Comparison of ENCODE assay signal across 21 cellular contexts in genomic region chr12:25988505-25988904, GRCh38. TPM values are rescaled to one million over a fixed set of nuclear protein-coding genes. Genes with fewer than 3 reads are reported as not detected.
DNase-seq lines count a peak whose midpoint lies in the region; ATAC-seq, FAIRE-seq and TF ChIP-seq lines count a peak whose summit lies in the region.
"Had no signal": no experiment of that assay in that cellular context is flagged by ENCODE, and none has a peak within 500 bp of the region (broad histone marks: within the 10 kb centered on the region; RNA-seq: fewer than 3 reads in every experiment).

No MANE protein-coding gene starts in this region.

- H3K27ac ChIP-seq in WERI-Rb-1 (peak overlapping the region; percentile 64), endothelial cell of umbilical vein (ENCODE audit: insufficient read depth, low read depth, low read length) (peak overlapping the region; percentile 53), mesodermal cell (ENCODE audit: low read depth, low read length, severe bottlenecking) (peak overlapping the region; percentile 33), rectal smooth muscle tissue (ENCODE audit: low read depth, low read length) (peak overlapping the region; percentile 31), tibial artery (no peak overlapping the region)
- H3K27ac ChIP-seq: C4-2B had no signal

- peak; percentile 77 for FAIRE-seq in endothelial cell of umbilical vein (lab: Jason Lieb, UNC)
- FAIRE-seq: A204.1, G401.6, GM12891, HepG2, HTR-8/SVneo had no signal

- H2AFZ ChIP-seq in endothelial cell of umbilical vein (ENCODE audit: low read depth, low read length) = no peak overlapping the region

- dilution Hi-C loops in endothelial cell of umbilical vein (cut with MboI; ENCODE audit: extremely low pct_ligation_motif_present, low sequenced_read_pairs) = no loop called here

- H3K27me3 ChIP-seq in WERI-Rb-1 (ENCODE audit: insufficient read depth, low read depth, severe bottlenecking) (no peaks in the 10 kb centered on the region), endothelial cell of umbilical vein (ENCODE audit: control insufficient read depth in 2 of 2, insufficient read depth in 2 of 2, low read length in 2 of 2) (no peaks in the 10 kb centered on the region), rectal smooth muscle tissue (ENCODE audit: control insufficient read depth, insufficient read depth, low read length) (no peaks in the 10 kb centered on the region), tibial artery (no peaks in the 10 kb centered on the region)
- H3K27me3 ChIP-seq: BE2C had no signal

- H3K9me3 ChIP-seq in WERI-Rb-1 (ENCODE audit: severe bottlenecking) (no peaks in the 10 kb centered on the region), endothelial cell of umbilical vein (replicated peaks; ENCODE audit: control insufficient read depth, insufficient read depth, low read length) (no peaks in the 10 kb centered on the region), mesodermal cell (ENCODE audit: control insufficient read depth, low read length) (no peaks in the 10 kb centered on the region), tibial artery (no peaks in the 10 kb centered on the region)
- H3K9me3 ChIP-seq: BE2C had no signal

- H3K4me1 ChIP-seq in endothelial cell of umbilical vein (ENCODE audit: control insufficient read depth, extremely low read depth, insufficient read depth, low read length) = peaks cover 17% of the 10 kb centered on the region
- H3K4me1 ChIP-seq in mesodermal cell (ENCODE audit: control insufficient read depth, insufficient read depth, low read length, poor library complexity, severe bottlenecking) = peaks cover 6% of the 10 kb centered on the region
- peaks cover 33% of the 10 kb centered on the region for H3K4me1 ChIP-seq in rectal smooth muscle tissue (ENCODE audit: control insufficient read depth, insufficient read depth, low read length)
- peaks cover 0 to 58% (median 17%) of the 10 kb centered on the region in 4 donors for H3K4me1 ChIP-seq in tibial artery
- H3K4me1 ChIP-seq: BE2C had no signal

- no peaks in the 10 kb centered on the region for H3K9me1 ChIP-seq in endothelial cell of umbilical vein (replicated peaks; ENCODE audit: control insufficient read depth, extremely low read depth, insufficient read depth, low read length)

- no CpG with 5 or more reads among the region's 2 CpGs for WGBS in mesodermal cell (ENCODE audit: insufficient coverage in 2 of 2), 2 experiments

- BruUV-seq in endothelial cell of umbilical vein (replicated peaks; lab: Mats Ljungman, UMichigan) = no TSS peak

- H3K79me2 ChIP-seq in endothelial cell of umbilical vein (ENCODE audit: control insufficient read depth, insufficient read depth, low read length) = peaks cover 93% of the 10 kb centered on the region

- ATAC-seq in HG03095 (IDR thresholded peaks at IDR 0.05; ENCODE audit: unreplicated experiment) = no peak
- ATAC-seq: HepG2 had no signal

- H4K20me1 ChIP-seq in endothelial cell of umbilical vein (replicated peaks; ENCODE audit: control insufficient read depth, extremely low read depth, insufficient read depth, low read length) = peaks cover 4% of the 10 kb centered on the region

- intact Hi-C loops in endothelial cell of umbilical vein (cut with micrococcal nuclease) = loop anchor here (1.0 to 2.0 kb wide), 3 partner anchors 9 to 30 kb away; partner anchors contain the start of gene RASSF8
- intact Hi-C loops in tibial artery (cut with DNase I; ENCODE audit: low total_unique reads) = no loop called here

- DNase-seq in WERI-Rb-1 = no peak
- DNase-seq in endothelial cell of umbilical vein (ENCODE audit: low read depth, low spot score) = peak; percentile 66
- DNase-seq in tibial artery = no peak
- DNase-seq in stimulated activated CD4-positive, alpha-beta T cell treated with anti-CD3 and anti-CD28 coated beads, Interleukin-15, amount 100 ng/mL, for 24 hours = no peak
- no peak for DNase-seq in SK-N-DZ (ENCODE audit: low spot score)
- DNase-seq: BE2C; CD4-positive, alpha-beta memory T cell; DMS153; DMS79 treated with DMSO at 0.1 percent for 48 hours; EL; GOT3; H9 had no signal

- peak overlapping the region; percentile 71 for H3K4me2 ChIP-seq in endothelial cell of umbilical vein (ENCODE audit: insufficient read depth, low read length)

- CTCF ChIA-PET in endothelial cell of umbilical vein (lab: Charles Lee) = interaction anchor here (1.0 to 5.2 kb wide), 4 partner anchors 9 to 29 kb away, joined by 4 to 36 read pairs (median 14); partner anchors contain the start of gene RASSF8

- H3K36me3 ChIP-seq in WERI-Rb-1 = no peaks in the 10 kb centered on the region; the same call in 1 of the 2 replicates
- H3K36me3 ChIP-seq in endothelial cell of umbilical vein (ENCODE audit: control insufficient read depth in 2 of 2, extremely low read depth in 1 of 2, insufficient read depth in 2 of 2, low read length in 2 of 2) = no peaks in the 10 kb centered on the region
- H3K36me3 ChIP-seq in mesodermal cell (ENCODE audit: control insufficient read depth, insufficient read depth, low read length) = no peaks in the 10 kb centered on the region
- H3K36me3 ChIP-seq in rectal smooth muscle tissue (ENCODE audit: control insufficient read depth, insufficient read depth, low read length) = no peaks in the 10 kb centered on the region
- no peaks in the 10 kb centered on the region for H3K36me3 ChIP-seq in tibial artery
- H3K36me3 ChIP-seq: BE2C had no signal

- TF ChIP-seq POLR2A in endothelial cell of umbilical vein (IDR thresholded peaks at IDR 0.05; ENCODE audit: low read depth, low read length) = peak; percentile 22

- TF ChIP-seq CTCF in WERI-Rb-1 (IDR thresholded peaks at IDR 0.05; ENCODE audit: low read depth, low read length) = no peak
- TF ChIP-seq CTCF in endothelial cell of umbilical vein (IDR thresholded peaks at IDR 0.05; ENCODE audit: extremely low read depth in 1 of 2, insufficient read depth in 1 of 2, low read depth in 1 of 2, low read length in 2 of 2) = no peak
- TF ChIP-seq CTCF in tibial artery (IDR thresholded peaks at IDR 0.05) = no peak

- POLR2A ChIA-PET in endothelial cell of umbilical vein (lab: Charles Lee) = interaction anchor here (0.8 kb wide), 1 partner anchor 9 kb away, joined by 3 read pairs; no protein-coding TSS in a partner anchor

- H3K9ac ChIP-seq in endothelial cell of umbilical vein (replicated peaks; ENCODE audit: extremely low read depth, insufficient read depth, low read length) = peak overlapping the region; percentile 20
- no peak overlapping the region for H3K9ac ChIP-seq in rectal smooth muscle tissue (ENCODE audit: low read length)

- H3K4me3 ChIP-seq in WERI-Rb-1 (ENCODE audit: low read depth, low read length) (no peak overlapping the region), endothelial cell of umbilical vein (replicated peaks in 1 of 3; ENCODE audit: insufficient read depth in 1 of 3, low read depth in 1 of 3, low read length in 3 of 3) (no peak overlapping the region), mesodermal cell (ENCODE audit: extremely low read depth, insufficient read depth, low read length, poor library complexity, severe bottlenecking) (no peak overlapping the region), rectal smooth muscle tissue (ENCODE audit: low read length) (no peak overlapping the region), tibial artery (no peak overlapping the region)

TF ChIP-seq in endothelial cell of umbilical vein, 7 proteins besides CTCF, POLR2A, EP300 and RAD21:
- TF ChIP-seq GATA2 (IDR thresholded peaks at IDR 0.05; ENCODE audit: insufficient read depth, insufficient read length, low read depth, low read length) (peak; percentile 49), FOS (IDR thresholded peaks at IDR 0.05; ENCODE audit: borderline replicate concordance, insufficient read depth, low read length) (no peak), MYC (IDR thresholded peaks at IDR 0.05; ENCODE audit: low read depth, low read length) (no peak), EZH2 (IDR thresholded peaks at IDR 0.05; ENCODE audit: borderline replicate concordance, low read depth, low read length, severe bottlenecking) (no peak), JUN (IDR thresholded peaks at IDR 0.05; ENCODE audit: borderline replicate concordance, insufficient read depth, insufficient read length, low read depth) (peak; percentile 24), POLR2AphosphoS5 (IDR thresholded peaks at IDR 0.05; ENCODE audit: insufficient read depth, low read depth, low read length) (peak; percentile 39)
- TF ChIP-seq, protein P1, sequence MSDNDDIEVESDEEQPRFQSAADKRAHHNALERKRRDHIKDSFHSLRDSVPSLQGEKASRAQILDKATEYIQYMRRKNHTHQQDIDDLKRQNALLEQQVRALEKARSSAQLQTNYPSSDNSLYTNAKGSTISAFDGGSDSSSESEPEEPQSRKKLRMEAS (IDR thresholded peaks at IDR 0.05; ENCODE audit: insufficient read depth, insufficient read length) = no peak
TF ChIP-seq in endothelial cell of umbilical vein: peak in this region for 3.

RNA-seq across cellular contexts. Expression of gene RASSF8, which starts 30.0 kb away (rescaled TPM):
- 58.3 and 59.3 TPM in 2 replicates for total RNA-seq in endothelial cell of umbilical vein
- polyA plus RNA-seq in endothelial cell of umbilical vein = 9.0 and 11.1 TPM in 2 replicates
- polyA plus RNA-seq in endothelial cell of umbilical vein (2011; cell fraction: cytosol; rRNA removed) = 12.0 and 12.8 TPM in 2 replicates
- polyA plus RNA-seq in endothelial cell of umbilical vein (2011; cell fraction: nucleus; rRNA removed) = 23.2 and 24.5 TPM in 2 replicates
- polyA plus RNA-seq in endothelial cell of umbilical vein (2012) = 28.5 and 39.2 TPM in 2 replicates
- polyA minus RNA-seq in endothelial cell of umbilical vein = 77.4 and 82.4 TPM in 2 replicates
- 33.1 TPM for polyA minus RNA-seq in endothelial cell of umbilical vein (2011; cell fraction: cytosol; rRNA and poly(A)+ RNA removed)
- 69.4 and 85.4 TPM in 2 replicates for polyA minus RNA-seq in endothelial cell of umbilical vein (2011; cell fraction: nucleus; rRNA and poly(A)+ RNA removed)
- 27.9 TPM for polyA plus RNA-seq in mesodermal cell (2013, experiment 1 of 2)
- 31.1 TPM for polyA plus RNA-seq in mesodermal cell (2013, experiment 2 of 2)
- polyA plus RNA-seq in SK-N-DZ (2014; cell fraction: cytosol; rRNA removed) = 10.1 and 14.5 TPM in 2 replicates
- 5.5 and 6.0 TPM in 2 replicates for polyA plus RNA-seq in SK-N-DZ (2014; cell fraction: nucleus; rRNA removed)
- total RNA-seq: CD4-positive, alpha-beta memory T cell had no signal
- polyA plus RNA-seq: CD4-positive, alpha-beta memory T cell had no signal

Comparison
In these comparisons a context has a peak if more than half of its experiments do, and no peak if none do; other contexts are left out.
1. H3K27ac ChIP-seq: peak in WERI-Rb-1 (single experiment), endothelial cell of umbilical vein (single experiment), mesodermal cell (single experiment) and rectal smooth muscle tissue (single experiment); none in tibial artery (0 of 2).